In genomic region chr6:16974729-16975359, GRCh38 we compare ENCODE assay signal across 18 cellular contexts.
DNase-seq lines count a peak whose midpoint lies in the region; ATAC-seq and TF ChIP-seq lines count a peak whose summit lies in the region.
"Had no signal": no experiment of that assay in that cellular context is flagged by ENCODE, and none has a peak within 500 bp of the region (broad histone marks: within the 10 kb centered on the region; RNA-seq: fewer than 3 reads in every experiment).

No MANE protein-coding gene starts in this region.

- no peak overlapping the region for H3K27ac Mint-ChIP-seq in activated naive CD4-positive, alpha-beta T cell treated with anti-CD3 and anti-CD28 coated beads, Interleukin-2, amount 10 ng/mL, durations not matched to agents 7 days and 5 days
- H3K27ac Mint-ChIP-seq: CD4-positive, alpha-beta T cell; IgD-negative memory B cell had no signal

- POLR2A ChIA-PET in HEK293 (lab: Yijun Ruan, JAX), result interaction anchor here (0.6 kb wide), 1 partner anchor 72 kb away, joined by 3 read pairs; no protein-coding TSS in a partner anchor

- H3K27ac ChIP-seq in HEK293 (ENCODE audit: extremely low read depth, low read depth, low read length), result no peak overlapping the region
- H3K27ac ChIP-seq in fibroblast of lung (ENCODE audit: insufficient read depth, low read length), result no peak overlapping the region
- no peak overlapping the region for H3K27ac ChIP-seq in right lobe of liver
- H3K27ac ChIP-seq: C4-2B, HL-60 had no signal

- intact Hi-C loops in right lobe of liver (cut with DNase I), result no loop called here

- CTCF ChIA-PET in HEK293 (lab: Yijun Ruan, JAX), result interaction anchor here (0.5 to 1.8 kb wide), 4 partner anchors 10 to 692 kb away, joined by 3 to 14 read pairs (median 4); no protein-coding TSS in a partner anchor
- CTCF ChIA-PET in activated naive CD4-positive, alpha-beta T cell treated with anti-CD3 and anti-CD28 coated beads, Interleukin-2, amount 10 ng/mL, durations not matched to agents 7 days and 5 days (lab: Charles Lee), result interaction anchor here (1.4 kb wide), 1 partner anchor 9 kb away, joined by 5 read pairs; no protein-coding TSS in a partner anchor

- no peaks in the 10 kb centered on the region for H4K20me1 ChIP-seq in fibroblast of lung (ENCODE audit: control insufficient read depth, extremely low read depth, insufficient read depth, low read length)

- peaks cover 3% of the 10 kb centered on the region; the same call in 1 of the 2 replicates for H3K4me1 ChIP-seq in HEK293 (ENCODE audit: control insufficient read depth, insufficient read depth, low read length)
- H3K4me1 ChIP-seq in fibroblast of lung (ENCODE audit: control insufficient read depth, extremely low read depth, insufficient read depth, low read length), result peaks cover 8% of the 10 kb centered on the region
- H3K4me1 ChIP-seq in right lobe of liver, result peaks cover 0 to 10% (median 5%) of the 10 kb centered on the region in 4 donors
- H3K4me1 ChIP-seq: Caco-2 had no signal

- TF ChIP-seq POLR2A in right lobe of liver (IDR thresholded peaks at IDR 0.05), result no peak

- H3K9me3 ChIP-seq in HEK293 (ENCODE audit: control insufficient read depth, insufficient read depth, low read depth, low read length) (no peaks in the 10 kb centered on the region), fibroblast of lung (ENCODE audit: control insufficient read depth, insufficient read depth, low read depth, low read length) (no peaks in the 10 kb centered on the region), right lobe of liver (no peaks in the 10 kb centered on the region)
- H3K9me3 ChIP-seq: Caco-2 had no signal

- 27% methylated on average over 5 of the region's 5 CpGs for WGBS in right lobe of liver (ENCODE audit: insufficient coverage, low coverage, low lambda C conversion rate, missing lambda C conversion rate)

- H3K36me3 Mint-ChIP-seq in activated naive CD4-positive, alpha-beta T cell treated with anti-CD3 and anti-CD28 coated beads, Interleukin-2, amount 10 ng/mL, durations not matched to agents 7 days and 5 days, result no peaks in the 10 kb centered on the region
- H3K36me3 Mint-ChIP-seq: IgD-negative memory B cell had no signal

- no peaks in the 10 kb centered on the region for H3K36me3 ChIP-seq in HEK293 (ENCODE audit: control insufficient read depth in 2 of 2, insufficient read depth in 1 of 2, low read length in 2 of 2)
- no peaks in the 10 kb centered on the region for H3K36me3 ChIP-seq in fibroblast of lung (ENCODE audit: control insufficient read depth, insufficient read depth, low read length)
- H3K36me3 ChIP-seq in right lobe of liver, result no peaks in the 10 kb centered on the region

- H3K9me3 Mint-ChIP-seq in activated naive CD4-positive, alpha-beta T cell treated with anti-CD3 and anti-CD28 coated beads, Interleukin-2, amount 10 ng/mL, durations not matched to agents 7 days and 5 days, result no peaks in the 10 kb centered on the region
- H3K9me3 Mint-ChIP-seq: CD4-positive, alpha-beta T cell had no signal

- DNase-seq in M059J (ENCODE audit: low read depth) (peak; percentile 47), fibroblast of lung (ENCODE audit: low read depth in 2 of 2) (peak; percentile 12 to 35), right lobe of liver (no peak), NCI-H187 treated with DMSO at 0.1 percent for 48 hours (lab: John Stamatoyannopoulos, UW) (no peak), NCI-H2081 treated with DMSO at 0.1 percent for 48 hours (lab: John Stamatoyannopoulos, UW) (no peak), RKO (ENCODE audit: low spot score) (no peak)
- no peak for DNase-seq in activated naive CD4-positive, alpha-beta T cell treated with anti-CD3 and anti-CD28 coated beads, Interleukin-2, amount 10 ng/mL, durations not matched to agents 7 days and 5 days
- DNase-seq: AML-193; Caco-2; CD4-positive, alpha-beta T cell; GDM1; GOT3; H7; KG1 had no signal

- no peak overlapping the region for H2AFZ ChIP-seq in fibroblast of lung (ENCODE audit: low read length)

- no peak overlapping the region for H3K4me3 ChIP-seq in HEK293 (ENCODE audit: low read depth, low read length)
- H3K4me3 ChIP-seq in fibroblast of lung (replicated peaks in 1 of 4; ENCODE audit: control extremely low read depth in 1 of 4, insufficient read depth in 1 of 4, low read depth in 3 of 4, low read length in 4 of 4), result no peak overlapping the region
- H3K4me3 ChIP-seq in right lobe of liver, result no peak overlapping the region

- no peak for TF ChIP-seq CTCF in HEK293 (tag by site-specific recombination; IDR thresholded peaks at IDR 0.05)
- TF ChIP-seq CTCF in fibroblast of lung (conservative IDR thresholded peaks at IDR 0.05 in 1 of 2, IDR thresholded peaks at IDR 0.05 in 1 of 2; ENCODE audit: low read depth in 1 of 2, low read length in 2 of 2), result no peak
- TF ChIP-seq CTCF in right lobe of liver (IDR thresholded peaks at IDR 0.05), result no peak

- H3K79me2 ChIP-seq in fibroblast of lung (ENCODE audit: control insufficient read depth, insufficient read depth, low read length), result no peaks in the 10 kb centered on the region

- H3K4me2 ChIP-seq in fibroblast of lung (ENCODE audit: extremely low read depth, insufficient read depth, low read length), result no peak overlapping the region

- H3K27me3 ChIP-seq in fibroblast of lung (ENCODE audit: control insufficient read depth, insufficient read depth, low read length) (peaks cover 3% of the 10 kb centered on the region), right lobe of liver (no peaks in the 10 kb centered on the region)

- no peaks in the 10 kb centered on the region for H3K4me1 Mint-ChIP-seq in activated naive CD4-positive, alpha-beta T cell treated with anti-CD3 and anti-CD28 coated beads, Interleukin-2, amount 10 ng/mL, durations not matched to agents 7 days and 5 days
- H3K4me1 Mint-ChIP-seq: IgD-negative memory B cell had no signal

- no peak overlapping the region for H3K9ac ChIP-seq in fibroblast of lung (ENCODE audit: insufficient read depth, low read length)

- H3K27me3 Mint-ChIP-seq in activated naive CD4-positive, alpha-beta T cell treated with anti-CD3 and anti-CD28 coated beads, Interleukin-2, amount 10 ng/mL, durations not matched to agents 7 days and 5 days, result peaks cover 34% of the 10 kb centered on the region

- ATAC-seq in right lobe of liver, result peak; percentile 51 to 72 (median 60)

- H3K4me3 Mint-ChIP-seq in activated naive CD4-positive, alpha-beta T cell treated with anti-CD3 and anti-CD28 coated beads, Interleukin-2, amount 10 ng/mL, durations not matched to agents 7 days and 5 days, result no peak overlapping the region
- H3K4me3 Mint-ChIP-seq: CD4-positive, alpha-beta T cell; IgD-negative memory B cell had no signal

TF ChIP-seq in HEK293, 187 proteins besides CTCF, POLR2A, EP300 and RAD21:
- TF ChIP-seq, protein P1, sequence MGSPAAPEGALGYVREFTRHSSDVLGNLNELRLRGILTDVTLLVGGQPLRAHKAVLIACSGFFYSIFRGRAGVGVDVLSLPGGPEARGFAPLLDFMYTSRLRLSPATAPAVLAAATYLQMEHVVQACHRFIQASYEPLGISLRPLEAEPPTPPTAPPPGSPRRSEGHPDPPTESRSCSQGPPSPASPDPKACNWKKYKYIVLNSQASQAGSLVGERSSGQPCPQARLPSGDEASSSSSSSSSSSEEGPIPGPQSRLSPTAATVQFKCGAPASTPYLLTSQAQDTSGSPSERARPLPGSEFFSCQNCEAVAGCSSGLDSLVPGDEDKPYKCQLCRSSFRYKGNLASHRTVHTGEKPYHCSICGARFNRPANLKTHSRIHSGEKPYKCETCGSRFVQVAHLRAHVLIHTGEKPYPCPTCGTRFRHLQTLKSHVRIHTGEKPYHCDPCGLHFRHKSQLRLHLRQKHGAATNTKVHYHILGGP (tag by site-specific recombination; IDR thresholded peaks at IDR 0.05), result 0 out of 2 replicates have a peak, but pooled peaks have one; percentile 30
- TF ChIP-seq REPIN1 (tag by site-specific recombination; IDR thresholded peaks at IDR 0.05; ENCODE audit: low read depth) (no peak), ZXDB (tag by site-specific recombination; IDR thresholded peaks at IDR 0.05) (peak; percentile 63), ZNF843 (tag by site-specific recombination; IDR thresholded peaks at IDR 0.05) (peak; percentile 39; the same call in 1 of the 2 replicates), OVOL3 (tag by site-specific recombination; IDR thresholded peaks at IDR 0.05) (no peak), ZNF76 (tag by site-specific recombination; IDR thresholded peaks at IDR 0.05; ENCODE audit: borderline replicate concordance, low read depth) (no peak), RBAK (tag by site-specific recombination; IDR thresholded peaks at IDR 0.05) (no peak), FEZF1 (tag by site-specific recombination; IDR thresholded peaks at IDR 0.05) (peak; percentile 30)
TF ChIP-seq in HEK293: peak in this region for 4.

Comparison
In these comparisons a context has a peak if more than half of its experiments do, and no peak if none do; other contexts are left out.
1. DNase-seq: peak in M059J (single experiment) and fibroblast of lung (2 of 2); none in right lobe of liver (0 of 3), NCI-H187 treated with DMSO at 0.1 percent for 48 hours (single experiment), NCI-H2081 treated with DMSO at 0.1 percent for 48 hours (single experiment), RKO (single experiment) and activated naive CD4-positive, alpha-beta T cell treated with anti-CD3 and anti-CD28 coated beads, Interleukin-2, amount 10 ng/mL, durations not matched to agents 7 days and 5 days (single experiment).